In the genomic region with DNA sequence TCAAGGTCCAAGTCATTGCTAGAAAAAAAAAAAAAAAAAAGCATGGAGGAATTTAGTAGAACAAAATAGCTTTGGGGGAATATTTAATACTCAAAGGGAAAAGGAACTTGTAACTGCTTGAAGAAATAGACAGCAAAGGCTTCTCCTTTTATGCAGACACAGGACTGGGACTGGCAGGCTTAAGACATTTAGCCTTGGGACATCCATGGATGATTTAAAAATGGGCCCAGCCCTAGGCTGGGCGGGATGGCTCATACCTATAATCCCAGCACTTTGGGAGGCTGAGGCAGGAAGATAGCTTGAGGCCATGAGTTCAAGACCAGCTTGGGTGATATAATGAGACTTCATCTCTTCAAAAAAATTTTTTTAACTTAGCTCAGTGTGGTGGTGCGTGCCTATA, we compare ENCODE assay signal across 4 cellular contexts. TPM values are rescaled to one million over a fixed set of nuclear protein-coding genes. Genes with fewer than 3 reads are reported as not detected.
"Had no signal": no experiment of that assay in that cellular context is flagged by ENCODE, and none has a peak within 500 bp of the region (broad histone marks: within the 10 kb centered on the region; RNA-seq: fewer than 3 reads in every experiment).

No MANE protein-coding gene starts in this region.

- H3K4me3 ChIP-seq: GM12878 had no signal

- DNase-seq: GDM1, GF-D8 had no signal

- ATAC-seq: GM12878 had no signal

RNA-seq across cellular contexts. Expression of a gene that starts 41.2 kb away (rescaled TPM):
- total RNA-seq: G401 had no signal
